34 cellular contexts compared by ENCODE assay signal in the genomic region with DNA sequence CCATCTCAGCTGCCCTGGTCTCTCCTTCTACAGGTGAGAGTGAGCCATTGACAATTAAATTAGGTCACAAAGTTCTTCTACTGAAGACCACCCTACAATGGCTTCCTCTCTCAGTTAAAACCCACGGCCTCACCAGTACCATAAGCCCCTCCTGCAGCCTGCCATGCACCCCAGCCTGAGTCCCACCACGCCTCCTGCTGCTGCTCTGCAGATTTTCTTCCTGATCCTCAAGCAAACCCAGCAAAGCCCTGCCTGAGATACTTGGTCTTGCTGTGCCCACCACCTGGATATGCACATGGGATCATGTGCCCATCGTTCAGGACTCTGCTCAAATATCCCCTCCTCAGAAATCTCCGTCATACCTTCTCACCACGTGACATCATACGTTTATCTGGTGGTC.
"Had no signal": no experiment of that assay in that cellular context is flagged by ENCODE, and none has a peak within 500 bp of the region (broad histone marks: within the 10 kb centered on the region; RNA-seq: fewer than 3 reads in every experiment).

No MANE protein-coding gene starts in this region.

- DNase-seq: activated B cell treated with CpG ODN at 0.5 μM for 24 hours; activated CD4-positive, alpha-beta memory T cell treated with anti-CD3 and anti-CD28 coated beads for 36 hours; activated CD4-positive, alpha-beta T cell treated with anti-CD3 and anti-CD28 coated beads for 4 hours; activated CD4-positive, alpha-beta T cell treated with anti-CD3 and anti-CD28 coated beads, Interleukin-2, amount 10 ng/mL, durations not matched to agents 7 days and 5 days; activated CD4-positive, CD25-positive, alpha-beta regulatory T cell treated with anti-CD3 and anti-CD28 coated beads, Interleukin-2, amount 50 U/mL, for 72 hours; activated CD8-positive, alpha-beta memory T cell treated with anti-CD3 and anti-CD28 coated beads, Interleukin-2, amount 50 U/mL, for 4 hours; activated CD8-positive, alpha-beta T cell treated with anti-CD3 and anti-CD28 coated beads for 36 hours; activated effector memory CD4-positive, alpha-beta T cell treated with anti-CD3 and anti-CD28 coated beads, Interleukin-2, amount 50 U/mL, for 16 hours; activated gamma-delta T cell treated with Interleukin-2 at 50 U/mL for 16 hours; activated naive CD4-positive, alpha-beta T cell; activated naive CD4-positive, alpha-beta T cell treated with anti-CD3 and anti-CD28 coated beads for 36 hours; activated naive CD4-positive, alpha-beta T cell treated with anti-CD3 and anti-CD28 coated beads, Interleukin-2, amount 50 U/mL, for 16 hours; activated naive CD8-positive, alpha-beta T cell treated with anti-CD3 and anti-CD28 coated beads for 36 hours; activated T-cell treated with anti-CD3 and anti-CD28 coated beads for 4 hours; activated T-cell treated with anti-CD3 and anti-CD28 coated beads, Interleukin-2, amount 50 U/mL, for 1 hour; activated T-cell treated with anti-CD3 and anti-CD28 coated beads, Interleukin-2, amount 50 U/mL, for 4 hours; activated T-cell treated with anti-CD3 and anti-CD28 coated beads, Interleukin-2, amount 50 U/mL, for 72 hours; adrenal gland; amniotic stem cell; aorta; caudate nucleus; cerebellar nuclear complex; T-helper 2 cell; T-helper 9 cell had no signal

- H3K27ac Mint-ChIP-seq: activated B cell treated with CpG ODN at 0.5 μM for 24 hours; activated CD4-positive, alpha-beta memory T cell treated with anti-CD3 and anti-CD28 coated beads for 36 hours; activated CD4-positive, alpha-beta T cell treated with anti-CD3 and anti-CD28 coated beads, Interleukin-2, amount 10 ng/mL, durations not matched to agents 7 days and 5 days; activated CD8-positive, alpha-beta T cell treated with anti-CD3 and anti-CD28 coated beads for 36 hours; activated naive CD4-positive, alpha-beta T cell treated with anti-CD3 and anti-CD28 coated beads for 36 hours; activated naive CD4-positive, alpha-beta T cell treated with anti-CD3 and anti-CD28 coated beads, Interleukin-2, amount 50 U/mL, for 72 hours; activated naive CD8-positive, alpha-beta T cell treated with anti-CD3 and anti-CD28 coated beads for 36 hours; activated T-cell treated with anti-CD3 and anti-CD28 coated beads, Interleukin-2, amount 50 U/mL, for 72 hours; activated T-helper 1 cell treated with anti-CD3 and anti-CD28 coated beads, Interleukin-12 subunit alpha, Interleukin-12 subunit beta, Interleukin-2, Interleukin-4 antibody, amounts not matched to agents 30 ng/mL and 10 ng/mL and 1 ng/mL, durations not matched to agents 14 hours and 24 hours and 36 hours; activated T-helper 17 cell treated with anti-CD3 and anti-CD28 coated beads, Interleukin-2, amount 50 U/mL, for 72 hours; T-helper 2 cell treated with Interferon-gamma antibody and Interleukin-4, amounts not matched to agents 5 μg/mL and 100 μg/mL, for 36 hours had no signal

- H3K36me3 ChIP-seq: adrenal gland, cardiac muscle cell had no signal

- H3K4me3 ChIP-seq: adrenal gland, cardiac muscle cell had no signal

- H3K27ac ChIP-seq: adrenal gland, cardiac muscle cell, VCaP had no signal

- H3K4me3 Mint-ChIP-seq: activated B cell treated with CpG ODN at 0.5 μM for 24 hours; activated CD4-positive, alpha-beta memory T cell treated with anti-CD3 and anti-CD28 coated beads for 36 hours; activated CD4-positive, alpha-beta T cell treated with anti-CD3 and anti-CD28 coated beads, Interleukin-2, amount 10 ng/mL, durations not matched to agents 7 days and 5 days; activated CD8-positive, alpha-beta T cell treated with anti-CD3 and anti-CD28 coated beads for 36 hours; activated naive CD4-positive, alpha-beta T cell treated with anti-CD3 and anti-CD28 coated beads for 36 hours; activated naive CD8-positive, alpha-beta T cell treated with anti-CD3 and anti-CD28 coated beads for 36 hours; activated T-cell treated with anti-CD3 and anti-CD28 coated beads, Interleukin-2, amount 50 U/mL, for 4 hours; activated T-cell treated with anti-CD3 and anti-CD28 coated beads, Interleukin-2, amount 50 U/mL, for 72 hours; activated T-helper 1 cell treated with anti-CD3 and anti-CD28 coated beads, Interleukin-12 subunit alpha, Interleukin-12 subunit beta, Interleukin-2, Interleukin-4 antibody, amounts not matched to agents 30 ng/mL and 10 ng/mL and 1 ng/mL, durations not matched to agents 14 hours and 24 hours and 36 hours; activated T-helper 17 cell treated with anti-CD3 and anti-CD28 coated beads, Interleukin-2, amount 50 U/mL, for 72 hours; brain; central memory CD8-positive, alpha-beta T cell; T-helper 2 cell treated with Interferon-gamma antibody and Interleukin-4, amounts not matched to agents 5 μg/mL and 100 μg/mL, for 36 hours had no signal

- H3K4me1 ChIP-seq: adrenal gland had no signal

- H3K9me3 ChIP-seq: adrenal gland had no signal

- H3K9me3 Mint-ChIP-seq: activated B cell treated with CpG ODN at 0.5 μM for 24 hours; activated CD4-positive, alpha-beta memory T cell treated with anti-CD3 and anti-CD28 coated beads for 36 hours; activated CD8-positive, alpha-beta T cell treated with anti-CD3 and anti-CD28 coated beads for 36 hours; activated naive CD4-positive, alpha-beta T cell treated with anti-CD3 and anti-CD28 coated beads for 36 hours; activated naive CD4-positive, alpha-beta T cell treated with anti-CD3 and anti-CD28 coated beads, Interleukin-2, amount 50 U/mL, for 72 hours; activated naive CD8-positive, alpha-beta T cell treated with anti-CD3 and anti-CD28 coated beads for 36 hours; activated T-cell treated with anti-CD3 and anti-CD28 coated beads, Interleukin-2, amount 50 U/mL, for 4 hours; activated T-cell treated with anti-CD3 and anti-CD28 coated beads, Interleukin-2, amount 50 U/mL, for 72 hours; activated T-helper 1 cell treated with anti-CD3 and anti-CD28 coated beads, Interleukin-12 subunit alpha, Interleukin-12 subunit beta, Interleukin-2, Interleukin-4 antibody, amounts not matched to agents 30 ng/mL and 10 ng/mL and 1 ng/mL, durations not matched to agents 14 hours and 24 hours and 36 hours; activated T-helper 17 cell treated with anti-CD3 and anti-CD28 coated beads, Interleukin-2, amount 50 U/mL, for 72 hours; central memory CD8-positive, alpha-beta T cell; T-helper 2 cell treated with Interferon-gamma antibody and Interleukin-4, amounts not matched to agents 5 μg/mL and 100 μg/mL, for 36 hours had no signal

- FAIRE-seq: bronchial epithelial cell, TTC549 had no signal

- H3K4me1 Mint-ChIP-seq: activated B cell treated with CpG ODN at 0.5 μM for 24 hours had no signal

- H3K27me3 Mint-ChIP-seq: activated CD4-positive, alpha-beta memory T cell treated with anti-CD3 and anti-CD28 coated beads for 36 hours; activated CD4-positive, alpha-beta T cell treated with anti-CD3 and anti-CD28 coated beads, Interleukin-2, amount 10 ng/mL, durations not matched to agents 7 days and 5 days; activated CD8-positive, alpha-beta T cell treated with anti-CD3 and anti-CD28 coated beads for 36 hours; activated naive CD8-positive, alpha-beta T cell treated with anti-CD3 and anti-CD28 coated beads for 36 hours; activated T-helper 17 cell treated with anti-CD3 and anti-CD28 coated beads, Interleukin-2, amount 50 U/mL, for 72 hours; central memory CD8-positive, alpha-beta T cell had no signal

- H3K27me3 ChIP-seq: adrenal gland, cardiac muscle cell had no signal

- H3K36me3 Mint-ChIP-seq: activated CD4-positive, alpha-beta memory T cell treated with anti-CD3 and anti-CD28 coated beads for 36 hours; activated naive CD8-positive, alpha-beta T cell treated with anti-CD3 and anti-CD28 coated beads for 36 hours; brain had no signal
